In the genomic region with DNA sequence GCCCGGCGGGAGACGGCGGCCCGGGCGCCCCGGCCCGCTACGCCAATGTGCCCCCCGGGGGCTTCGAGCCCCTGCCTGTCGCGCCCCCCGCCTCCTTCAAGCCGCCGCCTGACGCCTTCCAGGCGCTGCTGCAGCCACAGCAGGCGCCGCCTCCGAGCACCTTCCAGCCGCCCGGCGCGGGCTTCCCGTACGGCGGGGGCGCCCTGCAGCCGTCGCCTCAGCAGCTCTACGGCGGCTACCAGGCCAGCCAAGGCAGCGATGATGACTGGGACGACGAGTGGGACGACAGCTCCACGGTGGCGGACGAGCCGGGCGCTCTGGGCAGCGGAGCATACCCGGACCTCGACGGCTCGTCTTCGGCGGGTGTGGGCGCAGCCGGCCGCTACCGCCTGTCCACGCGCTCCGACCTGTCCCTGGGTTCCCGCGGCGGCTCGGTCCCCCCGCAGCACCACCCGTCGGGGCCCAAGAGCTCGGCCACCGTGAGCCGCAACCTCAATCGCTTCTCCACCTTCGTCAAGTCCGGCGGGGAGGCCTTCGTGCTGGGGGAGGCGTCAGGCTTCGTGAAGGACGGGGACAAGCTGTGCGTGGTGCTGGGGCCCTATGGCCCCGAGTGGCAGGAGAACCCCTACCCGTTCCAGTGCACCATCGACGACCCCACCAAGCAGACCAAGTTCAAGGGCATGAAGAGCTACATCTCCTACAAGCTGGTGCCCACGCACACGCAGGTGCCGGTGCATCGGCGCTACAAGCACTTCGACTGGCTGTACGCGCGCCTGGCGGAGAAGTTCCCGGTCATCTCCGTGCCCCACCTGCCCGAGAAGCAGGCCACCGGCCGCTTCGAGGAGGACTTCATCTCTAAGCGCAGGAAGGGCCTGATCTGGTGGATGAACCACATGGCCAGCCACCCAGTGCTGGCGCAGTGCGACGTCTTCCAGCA, we compare ENCODE assay signal across 8 cellular contexts. TPM values are rescaled to one million over a fixed set of nuclear protein-coding genes. Genes with fewer than 3 reads are reported as not detected.
A peak's percentile ranks its signal among the peaks of the same experiment; 100 is the strongest.
DNase-seq lines count a peak whose midpoint lies in the region; ATAC-seq lines count a peak whose summit lies in the region.

No MANE protein-coding gene starts in this region.

- H3K4me1 ChIP-seq in aorta (ENCODE audit: control insufficient read depth in 1 of 2, insufficient read depth in 2 of 2, low read length in 2 of 2) = no peaks in the 10 kb centered on the region

- peaks cover 0 to 3% of the 10 kb centered on the region in 2 donors for H3K36me3 ChIP-seq in aorta (ENCODE audit: control insufficient read depth in 1 of 2, insufficient read depth in 2 of 2, low read length in 1 of 2)

- H3K4me1 Mint-ChIP-seq in activated naive CD4-positive, alpha-beta T cell treated with anti-CD3 and anti-CD28 coated beads for 36 hours (ENCODE audit: low read depth) = peaks cover 48% of the 10 kb centered on the region

- intact Hi-C loops in activated naive CD4-positive, alpha-beta T cell treated with anti-CD3 and anti-CD28 coated beads for 36 hours (cut with micrococcal nuclease) = loop anchor here (5.0 kb wide), 1 partner anchor 714 kb away; a partner anchor contains a TSS
- intact Hi-C loops in Right ventricle myocardium superior (cut with DNase I) (loop anchor here (5.0 to 10.0 kb wide), 2 partner anchors 64 to 226 kb away; no protein-coding TSS in a partner anchor), posterior cingulate gyrus (cut with DNase I) (loop anchor here (5.0 to 10.0 kb wide), 3 partner anchors 34 to 269 kb away; no protein-coding TSS in a partner anchor), aorta (cut with DNase I) (loop anchor here (1.0 to 5.0 kb wide), 5 partner anchors 112 to 644 kb away; a partner anchor contains a TSS)

- no peak overlapping the region for H3K27ac Mint-ChIP-seq in activated naive CD4-positive, alpha-beta T cell treated with anti-CD3 and anti-CD28 coated beads for 36 hours

- H3K4me3 ChIP-seq in aorta (ENCODE audit: low read length in 2 of 2) = peak overlapping the region; percentile 78 to 88

- 2 to 4% methylated on average over 77 to 99 of the region's 99 CpGs for WGBS in aorta, 2 donors

- CTCF ChIA-PET in activated naive CD4-positive, alpha-beta T cell treated with anti-CD3 and anti-CD28 coated beads for 36 hours (lab: Charles Lee) = interaction anchor here (0.7 to 5.3 kb wide), 17 partner anchors 9 to 384 kb away, joined by 3 to 88 read pairs (median 5); no protein-coding TSS in a partner anchor

- ATAC-seq in HG03045 (IDR thresholded peaks at IDR 0.05; ENCODE audit: unreplicated experiment) = peak; percentile 21
- peak; percentile 75 for ATAC-seq in Right ventricle myocardium superior (ENCODE audit: poor library complexity)
- ATAC-seq in aorta (ENCODE audit: low FRiP score) = peak; percentile 65

- H3K9me3 Mint-ChIP-seq in activated naive CD4-positive, alpha-beta T cell treated with anti-CD3 and anti-CD28 coated beads for 36 hours = no peaks in the 10 kb centered on the region

- DNase-seq in NCI-H1092 treated with DMSO at 0.1 percent for 48 hours (lab: John Stamatoyannopoulos, UW) (peak; percentile 28), NCI-H1092 (lab: John Stamatoyannopoulos, UW) (no peak), RPMI8226 (peak; percentile 75), Right ventricle myocardium superior (peak; percentile 81), posterior cingulate gyrus (peak in 9 of 10 donors; percentile 34 to 92 (median 52)), aorta (peak; percentile 78 to 86)
- DNase-seq in activated naive CD4-positive, alpha-beta T cell treated with anti-CD3 and anti-CD28 coated beads for 36 hours = peak; percentile 58

- no peaks in the 10 kb centered on the region for H3K9me3 ChIP-seq in aorta (ENCODE audit: control insufficient read depth, low read length)

- H3K27ac ChIP-seq in aorta (ENCODE audit: low read depth in 1 of 2, low read length in 2 of 2) = peak overlapping the region; percentile 79 to 95

- no peaks in the 10 kb centered on the region for H3K27me3 Mint-ChIP-seq in activated naive CD4-positive, alpha-beta T cell treated with anti-CD3 and anti-CD28 coated beads for 36 hours (ENCODE audit: low read depth)

- peak overlapping the region; percentile 51 for H3K4me3 Mint-ChIP-seq in activated naive CD4-positive, alpha-beta T cell treated with anti-CD3 and anti-CD28 coated beads for 36 hours

- H3K27me3 ChIP-seq in aorta (ENCODE audit: control insufficient read depth in 1 of 2, insufficient read depth in 2 of 2, low read length in 1 of 2) = no peaks in the 10 kb centered on the region

- no peaks in the 10 kb centered on the region for H3K36me3 Mint-ChIP-seq in activated naive CD4-positive, alpha-beta T cell treated with anti-CD3 and anti-CD28 coated beads for 36 hours (ENCODE audit: low read depth)

RNA-seq across cellular contexts. Expression of a gene that starts 0.9 kb away (rescaled TPM):
- 1 to 10 TPM; 3.9 to 4.4 TPM for total RNA-seq in activated naive CD4-positive, alpha-beta T cell treated with anti-CD3 and anti-CD28 coated beads for 36 hours
- 24.9 TPM for total RNA-seq in Right ventricle myocardium superior
- total RNA-seq in aorta = 100 to 1,000 TPM in 1 of 2 donors, 10 to 100 TPM in 1; 84.4 to 110 TPM
- polyA plus RNA-seq in aorta = 10 to 100 TPM; 31.6 to 37.3 TPM

Comparison
In these comparisons a context has a peak if more than half of its experiments do, and no peak if none do; other contexts are left out.
1. ATAC-seq: peak in every context shown above with its lines; median percentile 75 in Right ventricle myocardium superior; 65 in aorta; 21 in HG03045.